1 cellular context compared by ENCODE assay signal in the genomic region with DNA sequence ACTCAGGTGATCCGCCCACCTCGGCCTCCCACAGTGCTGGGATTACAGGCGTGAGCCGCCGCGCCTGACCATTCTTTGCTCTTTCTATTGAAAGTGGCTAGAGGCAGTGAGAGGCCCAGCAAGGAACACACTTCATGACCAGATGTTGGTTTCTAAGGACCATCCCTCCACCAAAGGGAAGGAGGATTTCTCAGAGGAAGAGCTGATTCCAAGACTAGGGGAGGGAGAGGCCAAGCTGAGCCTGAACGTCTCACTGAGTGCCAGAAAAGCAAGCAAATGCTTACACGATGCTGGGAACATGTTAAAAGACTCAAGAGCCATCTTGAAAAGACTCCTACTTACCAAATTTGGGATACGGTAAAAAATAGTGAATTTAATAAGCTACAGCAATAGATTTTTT.
TF ChIP-seq lines count a peak whose summit lies in the region.

No MANE protein-coding gene starts in this region.

TF ChIP-seq in GM23338, 12 proteins besides CTCF, POLR2A, EP300 and RAD21 (continued from another document):
- TF ChIP-seq, protein P1, sequence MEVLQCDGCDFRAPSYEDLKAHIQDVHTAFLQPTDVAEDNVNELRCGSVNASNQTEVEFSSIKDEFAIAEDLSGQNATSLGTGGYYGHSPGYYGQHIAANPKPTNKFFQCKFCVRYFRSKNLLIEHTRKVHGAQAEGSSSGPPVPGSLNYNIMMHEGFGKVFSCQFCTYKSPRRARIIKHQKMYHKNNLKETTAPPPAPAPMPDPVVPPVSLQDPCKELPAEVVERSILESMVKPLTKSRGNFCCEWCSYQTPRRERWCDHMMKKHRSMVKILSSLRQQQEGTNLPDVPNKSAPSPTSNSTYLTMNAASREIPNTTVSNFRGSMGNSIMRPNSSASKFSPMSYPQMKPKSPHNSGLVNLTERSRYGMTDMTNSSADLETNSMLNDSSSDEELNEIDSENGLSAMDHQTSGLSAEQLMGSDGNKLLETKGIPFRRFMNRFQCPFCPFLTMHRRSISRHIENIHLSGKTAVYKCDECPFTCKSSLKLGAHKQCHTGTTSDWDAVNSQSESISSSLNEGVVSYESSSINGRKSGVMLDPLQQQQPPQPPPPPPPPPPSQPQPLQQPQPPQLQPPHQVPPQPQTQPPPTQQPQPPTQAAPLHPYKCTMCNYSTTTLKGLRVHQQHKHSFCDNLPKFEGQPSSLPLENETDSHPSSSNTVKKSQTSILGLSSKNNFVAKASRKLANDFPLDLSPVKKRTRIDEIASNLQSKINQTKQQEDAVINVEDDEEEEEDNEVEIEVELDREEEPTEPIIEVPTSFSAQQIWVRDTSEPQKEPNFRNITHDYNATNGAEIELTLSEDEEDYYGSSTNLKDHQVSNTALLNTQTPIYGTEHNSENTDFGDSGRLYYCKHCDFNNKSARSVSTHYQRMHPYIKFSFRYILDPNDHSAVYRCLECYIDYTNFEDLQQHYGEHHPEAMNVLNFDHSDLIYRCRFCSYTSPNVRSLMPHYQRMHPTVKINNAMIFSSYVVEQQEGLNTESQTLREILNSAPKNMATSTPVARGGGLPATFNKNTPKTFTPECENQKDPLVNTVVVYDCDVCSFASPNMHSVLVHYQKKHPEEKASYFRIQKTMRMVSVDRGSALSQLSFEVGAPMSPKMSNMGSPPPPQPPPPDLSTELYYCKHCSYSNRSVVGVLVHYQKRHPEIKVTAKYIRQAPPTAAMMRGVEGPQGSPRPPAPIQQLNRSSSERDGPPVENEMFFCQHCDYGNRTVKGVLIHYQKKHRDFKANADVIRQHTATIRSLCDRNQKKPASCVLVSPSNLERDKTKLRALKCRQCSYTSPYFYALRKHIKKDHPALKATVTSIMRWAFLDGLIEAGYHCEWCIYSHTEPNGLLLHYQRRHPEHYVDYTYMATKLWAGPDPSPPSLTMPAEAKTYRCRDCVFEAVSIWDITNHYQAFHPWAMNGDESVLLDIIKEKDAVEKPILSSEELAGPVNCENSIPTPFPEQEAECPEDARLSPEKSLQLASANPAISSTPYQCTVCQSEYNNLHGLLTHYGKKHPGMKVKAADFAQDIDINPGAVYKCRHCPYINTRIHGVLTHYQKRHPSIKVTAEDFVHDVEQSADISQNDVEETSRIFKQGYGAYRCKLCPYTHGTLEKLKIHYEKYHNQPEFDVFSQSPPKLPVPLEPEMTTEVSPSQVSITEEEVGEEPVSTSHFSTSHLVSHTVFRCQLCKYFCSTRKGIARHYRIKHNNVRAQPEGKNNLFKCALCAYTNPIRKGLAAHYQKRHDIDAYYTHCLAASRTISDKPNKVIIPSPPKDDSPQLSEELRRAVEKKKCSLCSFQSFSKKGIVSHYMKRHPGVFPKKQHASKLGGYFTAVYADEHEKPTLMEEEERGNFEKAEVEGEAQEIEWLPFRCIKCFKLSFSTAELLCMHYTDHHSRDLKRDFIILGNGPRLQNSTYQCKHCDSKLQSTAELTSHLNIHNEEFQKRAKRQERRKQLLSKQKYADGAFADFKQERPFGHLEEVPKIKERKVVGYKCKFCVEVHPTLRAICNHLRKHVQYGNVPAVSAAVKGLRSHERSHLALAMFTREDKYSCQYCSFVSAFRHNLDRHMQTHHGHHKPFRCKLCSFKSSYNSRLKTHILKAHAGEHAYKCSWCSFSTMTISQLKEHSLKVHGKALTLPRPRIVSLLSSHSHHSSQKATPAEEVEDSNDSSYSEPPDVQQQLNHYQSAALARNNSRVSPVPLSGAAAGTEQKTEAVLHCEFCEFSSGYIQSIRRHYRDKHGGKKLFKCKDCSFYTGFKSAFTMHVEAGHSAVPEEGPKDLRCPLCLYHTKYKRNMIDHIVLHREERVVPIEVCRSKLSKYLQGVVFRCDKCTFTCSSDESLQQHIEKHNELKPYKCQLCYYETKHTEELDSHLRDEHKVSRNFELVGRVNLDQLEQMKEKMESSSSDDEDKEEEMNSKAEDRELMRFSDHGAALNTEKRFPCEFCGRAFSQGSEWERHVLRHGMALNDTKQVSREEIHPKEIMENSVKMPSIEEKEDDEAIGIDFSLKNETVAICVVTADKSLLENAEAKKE (CRISPR knock-in tag; IDR thresholded peaks at IDR 0.05) = no peak
- no peak for TF ChIP-seq REST (IDR thresholded peaks at IDR 0.05; ENCODE audit: unreplicated experiment)
- TF ChIP-seq, protein P2, sequence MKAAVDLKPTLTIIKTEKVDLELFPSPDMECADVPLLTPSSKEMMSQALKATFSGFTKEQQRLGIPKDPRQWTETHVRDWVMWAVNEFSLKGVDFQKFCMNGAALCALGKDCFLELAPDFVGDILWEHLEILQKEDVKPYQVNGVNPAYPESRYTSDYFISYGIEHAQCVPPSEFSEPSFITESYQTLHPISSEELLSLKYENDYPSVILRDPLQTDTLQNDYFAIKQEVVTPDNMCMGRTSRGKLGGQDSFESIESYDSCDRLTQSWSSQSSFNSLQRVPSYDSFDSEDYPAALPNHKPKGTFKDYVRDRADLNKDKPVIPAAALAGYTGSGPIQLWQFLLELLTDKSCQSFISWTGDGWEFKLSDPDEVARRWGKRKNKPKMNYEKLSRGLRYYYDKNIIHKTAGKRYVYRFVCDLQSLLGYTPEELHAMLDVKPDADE (IDR thresholded peaks at IDR 0.05) = no peak
- TF ChIP-seq NANOG (IDR thresholded peaks at IDR 0.05; ENCODE audit: borderline replicate concordance) = no peak
- TF ChIP-seq ZNF114 (CRISPR knock-in tag; IDR thresholded peaks at IDR 0.05) = no peak
- no peak for TF ChIP-seq EZH2 (IDR thresholded peaks at IDR 0.05; ENCODE audit: low read depth, unreplicated experiment)
- no peak for TF ChIP-seq ZNF331 (CRISPR knock-in tag; IDR thresholded peaks at IDR 0.05; ENCODE audit: low read depth)
- no peak for TF ChIP-seq POLR2AphosphoS5 (IDR thresholded peaks at IDR 0.05; ENCODE audit: low read depth)
- TF ChIP-seq CREB1 (CRISPR knock-in tag; IDR thresholded peaks at IDR 0.05; ENCODE audit: low read depth) = no peak
- no peak for TF ChIP-seq STAT1 (IDR thresholded peaks at IDR 0.05; ENCODE audit: unreplicated experiment)
- TF ChIP-seq JUNB (IDR thresholded peaks at IDR 0.05; ENCODE audit: unreplicated experiment) = no peak
TF ChIP-seq in GM23338: peak in this region for 0.
